22 cellular contexts compared by ENCODE assay signal in genomic region chr16:1412847-1413246, GRCh38. TPM values are rescaled to one million over a fixed set of nuclear protein-coding genes. Genes with fewer than 3 reads are reported as not detected.
DNase-seq lines count a peak whose midpoint lies in the region; ATAC-seq and TF ChIP-seq lines count a peak whose summit lies in the region.
"Had no signal": no experiment of that assay in that cellular context is flagged by ENCODE, and none has a peak within 500 bp of the region (broad histone marks: within the 10 kb centered on the region; RNA-seq: fewer than 3 reads in every experiment).

No MANE protein-coding gene starts in this region.

- intact Hi-C loops in CD4-positive, alpha-beta T cell (cut with DNase I, micrococcal nuclease), result loop anchor here in 1 of 2 experiments (2.0 to 10.0 kb wide), 3 partner anchors 266 to 802 kb away; partner anchors contain the start of genes BRICD5, JPT2, PGP and WDR24

- H3K27me3 ChIP-seq in CD4-positive, alpha-beta T cell (ENCODE audit: control insufficient read depth, insufficient read depth, low read length), result no peaks in the 10 kb centered on the region
- H3K27me3 ChIP-seq: BE2C, brain microvascular endothelial cell, colonic mucosa, heart left ventricle had no signal

- H3K4me3 Mint-ChIP-seq in T-helper 2 cell treated with Interferon-gamma antibody and Interleukin-4, amounts not matched to agents 5 μg/mL and 100 μg/mL, for 36 hours, result peak overlapping the region; percentile 29
- H3K4me3 Mint-ChIP-seq in CD4-positive, alpha-beta T cell, result peak overlapping the region; percentile 87
- H3K4me3 Mint-ChIP-seq in activated T-helper 17 cell treated with anti-CD3 and anti-CD28 coated beads, Interleukin-2, amount 50 U/mL, for 72 hours, result peak overlapping the region; percentile 70
- H3K4me3 Mint-ChIP-seq in naive thymus-derived CD8-positive, alpha-beta T cell, result peak overlapping the region in 9 of 10 donors; percentile 38 to 88 (median 76)

- no peaks in the 10 kb centered on the region for H3K9me3 Mint-ChIP-seq in T-helper 2 cell treated with Interferon-gamma antibody and Interleukin-4, amounts not matched to agents 5 μg/mL and 100 μg/mL, for 36 hours
- no peaks in the 10 kb centered on the region for H3K9me3 Mint-ChIP-seq in CD4-positive, alpha-beta T cell
- H3K9me3 Mint-ChIP-seq in activated T-helper 17 cell treated with anti-CD3 and anti-CD28 coated beads, Interleukin-2, amount 50 U/mL, for 72 hours, result no peaks in the 10 kb centered on the region
- H3K9me3 Mint-ChIP-seq in naive thymus-derived CD8-positive, alpha-beta T cell, result no peaks in the 10 kb centered on the region
- H3K9me3 Mint-ChIP-seq: activated naive CD4-positive, alpha-beta T cell treated with anti-CD3 and anti-CD28 coated beads, Interleukin-2, amount 50 U/mL, for 72 hours had no signal

- ATAC-seq in CD4-positive, alpha-beta T cell (ENCODE audit: poor library complexity), result no peak
- ATAC-seq in activated T-helper 17 cell treated with anti-CD3 and anti-CD28 coated beads, Interleukin-2, amount 50 U/mL, for 72 hours (replicated peaks), result no peak
- ATAC-seq in naive thymus-derived CD8-positive, alpha-beta T cell, result no peak
- no peak for ATAC-seq in GM21619 (IDR thresholded peaks at IDR 0.05; ENCODE audit: unreplicated experiment)

- H3K4me1 Mint-ChIP-seq in T-helper 2 cell treated with Interferon-gamma antibody and Interleukin-4, amounts not matched to agents 5 μg/mL and 100 μg/mL, for 36 hours (ENCODE audit: low read depth), result peaks cover 12% of the 10 kb centered on the region
- H3K4me1 Mint-ChIP-seq in CD4-positive, alpha-beta T cell (ENCODE audit: low read depth), result peaks cover 27% of the 10 kb centered on the region
- H3K4me1 Mint-ChIP-seq in activated T-helper 17 cell treated with anti-CD3 and anti-CD28 coated beads, Interleukin-2, amount 50 U/mL, for 72 hours, result no peaks in the 10 kb centered on the region
- H3K4me1 Mint-ChIP-seq in naive thymus-derived CD8-positive, alpha-beta T cell, result peaks cover 2 to 46% (median 29%) of the 10 kb centered on the region in 4 donors

- no peak overlapping the region for H3K27ac ChIP-seq in CD4-positive, alpha-beta T cell (ENCODE audit: low read depth, low read length)
- H3K27ac ChIP-seq: brain microvascular endothelial cell, GM23248 had no signal

- no peak for TF ChIP-seq CTCF in CD4-positive, alpha-beta T cell (IDR thresholded peaks at IDR 0.05)

- H3K27ac Mint-ChIP-seq in T-helper 2 cell treated with Interferon-gamma antibody and Interleukin-4, amounts not matched to agents 5 μg/mL and 100 μg/mL, for 36 hours, result no peak overlapping the region
- peak overlapping the region; percentile 85 for H3K27ac Mint-ChIP-seq in CD4-positive, alpha-beta T cell
- H3K27ac Mint-ChIP-seq in activated T-helper 17 cell treated with anti-CD3 and anti-CD28 coated beads, Interleukin-2, amount 50 U/mL, for 72 hours, result peak overlapping the region; percentile 68
- peak overlapping the region in 9 of 10 donors; percentile 9 to 80 (median 67) for H3K27ac Mint-ChIP-seq in naive thymus-derived CD8-positive, alpha-beta T cell

- POLR2A ChIA-PET in CD4-positive, alpha-beta T cell (lab: Charles Lee), result no interaction called here
- POLR2A ChIA-PET in naive thymus-derived CD8-positive, alpha-beta T cell (lab: Charles Lee), result interaction anchor here (0.6 to 1.5 kb wide), 5 partner anchors 13 to 853 kb away, joined by 3 to 5 read pairs (median 3); partner anchors contain the start of genes RPS2 and TMEM204

- no peak for DNase-seq in T-helper 2 cell treated with Interferon-gamma antibody and Interleukin-4, amounts not matched to agents 5 μg/mL and 100 μg/mL, for 36 hours (ENCODE audit: low spot score)
- DNase-seq in T-helper 2 cell (no peak), NCI-H1417 treated with DMSO at 0.1 percent for 48 hours (lab: John Stamatoyannopoulos, UW) (no peak), NCI-H1694 (lab: John Stamatoyannopoulos, UW) (no peak)
- no peak for DNase-seq in CD4-positive, alpha-beta T cell
- DNase-seq in naive thymus-derived CD8-positive, alpha-beta T cell, result no peak
- DNase-seq: 8988T, brain microvascular endothelial cell, DMS 273 treated with DMSO at 0.1 percent for 48 hours, GM23248, heart left ventricle, NCI-H526 treated with DMSO at 0.1 percent for 48 hours, SIG-M5 had no signal

- H3K9me3 ChIP-seq in CD4-positive, alpha-beta T cell (ENCODE audit: control insufficient read depth, low read length), result no peaks in the 10 kb centered on the region
- H3K9me3 ChIP-seq: BE2C, colonic mucosa, heart left ventricle had no signal

- H3K27me3 Mint-ChIP-seq in T-helper 2 cell treated with Interferon-gamma antibody and Interleukin-4, amounts not matched to agents 5 μg/mL and 100 μg/mL, for 36 hours (ENCODE audit: low read depth), result no peaks in the 10 kb centered on the region
- no peaks in the 10 kb centered on the region for H3K27me3 Mint-ChIP-seq in CD4-positive, alpha-beta T cell
- H3K27me3 Mint-ChIP-seq in activated T-helper 17 cell treated with anti-CD3 and anti-CD28 coated beads, Interleukin-2, amount 50 U/mL, for 72 hours, result no peaks in the 10 kb centered on the region
- H3K27me3 Mint-ChIP-seq in naive thymus-derived CD8-positive, alpha-beta T cell, result no peaks in the 10 kb centered on the region

- H3K36me3 Mint-ChIP-seq in T-helper 2 cell treated with Interferon-gamma antibody and Interleukin-4, amounts not matched to agents 5 μg/mL and 100 μg/mL, for 36 hours (ENCODE audit: low read depth), result peaks cover 8% of the 10 kb centered on the region
- peaks cover 27% of the 10 kb centered on the region for H3K36me3 Mint-ChIP-seq in CD4-positive, alpha-beta T cell (ENCODE audit: low read depth)
- H3K36me3 Mint-ChIP-seq in activated T-helper 17 cell treated with anti-CD3 and anti-CD28 coated beads, Interleukin-2, amount 50 U/mL, for 72 hours (ENCODE audit: low read depth), result peaks cover 30% of the 10 kb centered on the region
- peaks cover 0 to 23% (median 2%) of the 10 kb centered on the region in 3 donors for H3K36me3 Mint-ChIP-seq in naive thymus-derived CD8-positive, alpha-beta T cell
- H3K36me3 Mint-ChIP-seq: activated naive CD4-positive, alpha-beta T cell treated with anti-CD3 and anti-CD28 coated beads, Interleukin-2, amount 50 U/mL, for 72 hours had no signal

- CTCF ChIA-PET in CD4-positive, alpha-beta T cell (lab: Charles Lee), result interaction anchor here (1.7 kb wide), 1 partner anchor 49 kb away, joined by 5 read pairs; no protein-coding TSS in a partner anchor

RNA-seq across cellular contexts. Expression of gene UNKL, which starts 1.7 kb away (rescaled TPM):
- 10 to 100 TPM; 52.6 to 53.2 TPM for total RNA-seq in CD4-positive, alpha-beta T cell
- 10 to 100 TPM; 36.4 to 76.4 TPM for total RNA-seq in activated T-helper 17 cell treated with anti-CD3 and anti-CD28 coated beads, Interleukin-2, amount 50 U/mL, for 72 hours
- total RNA-seq in naive thymus-derived CD8-positive, alpha-beta T cell, result 100 to 1,000 TPM; 125 to 151 TPM
- 10 to 100 TPM in 1 of 3 donors, 1 to 10 TPM in 2; 8.3 to 11.0 (median 8.8) TPM for polyA plus RNA-seq in naive thymus-derived CD8-positive, alpha-beta T cell

RNA-seq across cellular contexts. Expression of gene UQCC4, which starts 7.7 kb away (rescaled TPM):
- total RNA-seq in CD4-positive, alpha-beta T cell, result 1 to 10 TPM; 6.9 to 7.6 TPM
- 10 to 100 TPM; 12.1 to 23.1 TPM for total RNA-seq in activated T-helper 17 cell treated with anti-CD3 and anti-CD28 coated beads, Interleukin-2, amount 50 U/mL, for 72 hours
- total RNA-seq in naive thymus-derived CD8-positive, alpha-beta T cell, result 10 to 100 TPM; 10.6 to 10.8 TPM
- 10 to 100 TPM; 29.9 to 38.6 (median 37.6) TPM for polyA plus RNA-seq in naive thymus-derived CD8-positive, alpha-beta T cell

RNA-seq across cellular contexts. Expression of gene PERCC1, which starts 18.0 kb away (rescaled TPM):
- under 1 TPM in 1 of 2 experiments, not detected in 1; 0.30 TPM for total RNA-seq in CD4-positive, alpha-beta T cell
- total RNA-seq in activated T-helper 17 cell treated with anti-CD3 and anti-CD28 coated beads, Interleukin-2, amount 50 U/mL, for 72 hours, result not detected
- total RNA-seq in naive thymus-derived CD8-positive, alpha-beta T cell, result 1 to 10 TPM; 2.3 to 2.7 TPM
- polyA plus RNA-seq in naive thymus-derived CD8-positive, alpha-beta T cell, result under 1 TPM in 1 of 3 donors, not detected in 2; 0.19 TPM
- total RNA-seq: GM23248; HT-29; skeletal muscle tissue; T-helper 2 cell treated with Interferon-gamma antibody and Interleukin-4, amounts not matched to agents 100 ng/mL and 5 ng/mL, for 36 hours had no signal
- polyA plus RNA-seq: GM23248, liver had no signal

RNA-seq across cellular contexts. Expression of gene CCDC154, which starts 31.5 kb away (rescaled TPM):
- 1 to 10 TPM; 2.9 to 3.0 TPM for total RNA-seq in CD4-positive, alpha-beta T cell
- total RNA-seq in activated T-helper 17 cell treated with anti-CD3 and anti-CD28 coated beads, Interleukin-2, amount 50 U/mL, for 72 hours, result 1 to 10 TPM; 2.1 to 3.7 TPM
- total RNA-seq in naive thymus-derived CD8-positive, alpha-beta T cell, result 10 to 100 TPM; 14.0 to 15.5 TPM
- not detected for polyA plus RNA-seq in naive thymus-derived CD8-positive, alpha-beta T cell
- total RNA-seq: GM23248, HT-29 had no signal

Comparison
In these comparisons a context has a peak if more than half of its experiments do, and no peak if none do; other contexts are left out.
1. H3K4me3 Mint-ChIP-seq: peak in every context shown above with its lines; median percentile 87 in CD4-positive, alpha-beta T cell; 76 in naive thymus-derived CD8-positive, alpha-beta T cell; 70 in activated T-helper 17 cell treated with anti-CD3 and anti-CD28 coated beads, Interleukin-2, amount 50 U/mL, for 72 hours; 29 in T-helper 2 cell treated with Interferon-gamma antibody and Interleukin-4, amounts not matched to agents 5 μg/mL and 100 μg/mL, for 36 hours.